In genomic region chr1:180178511-180179161, GRCh38 we compare ENCODE assay signal across 8 cellular contexts.
DNase-seq lines count a peak whose midpoint lies in the region; ATAC-seq and TF ChIP-seq lines count a peak whose summit lies in the region.

No MANE protein-coding gene starts in this region.

- in situ Hi-C loops in astrocyte of the cerebellum (cut with HindIII; ENCODE audit: low sequenced_read_pairs): loop anchor here (25.0 kb wide), 1 partner anchor 309 kb away; no protein-coding TSS in a partner anchor

- peak; percentile 99 for TF ChIP-seq CTCF in astrocyte of the cerebellum (IDR thresholded peaks at IDR 0.05; ENCODE audit: low read depth, low read length, missing control alignments)

- DNase-seq in NCI-H2081 (lab: John Stamatoyannopoulos, UW) (peak; percentile 40 to 68), NCI-H2081 treated with DMSO at 0.1 percent for 48 hours (lab: John Stamatoyannopoulos, UW) (no peak), Kasumi-1 (lab: John Stamatoyannopoulos, UW) (peak; percentile 56 to 71), T-helper 22 cell (ENCODE audit: low read depth) (peak; percentile 13), astrocyte of the cerebellum (ENCODE audit: low read depth) (peak; percentile 39), iPS DF 4.7 (ENCODE audit: extremely low read depth, low spot score) (peak; percentile 19)
- peak; percentile 31 to 40 for DNase-seq in stimulated activated CD4-positive, alpha-beta T cell treated with anti-CD3 and anti-CD28 coated beads, Interleukin-15, amount 100 ng/mL, for 48 hours (ENCODE audit: low read depth in 2 of 2)

- no peak overlapping the region for H3K4me3 ChIP-seq in astrocyte of the cerebellum (ENCODE audit: low read depth, low read length)

- ATAC-seq in GM21723 (IDR thresholded peaks at IDR 0.05; ENCODE audit: unreplicated experiment): no peak
